ENCODE assay signal across 33 cellular contexts in the genomic region with DNA sequence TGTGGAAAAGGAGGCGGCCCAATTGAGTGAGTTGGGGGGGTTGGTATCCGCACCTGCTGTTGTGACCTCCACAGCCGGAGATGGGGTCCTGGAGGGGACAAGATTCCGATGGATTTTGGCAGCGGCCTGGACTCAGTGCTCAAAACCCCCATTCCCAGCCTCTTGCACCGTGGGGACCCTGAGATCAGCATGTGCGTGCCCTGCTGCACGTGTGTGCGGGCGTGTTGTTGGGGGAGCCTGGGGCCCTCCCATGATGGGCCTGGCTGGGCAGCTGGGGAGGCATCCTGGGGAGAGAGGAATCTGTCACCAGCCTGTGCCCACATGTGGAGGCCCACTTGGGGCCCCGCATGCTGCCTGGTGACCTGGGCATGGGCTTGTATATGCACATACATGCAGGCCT. TPM values are rescaled to one million over a fixed set of nuclear protein-coding genes. Genes with fewer than 3 reads are reported as not detected.
"Had no signal": no experiment of that assay in that cellular context is flagged by ENCODE, and none has a peak within 500 bp of the region (broad histone marks: within the 10 kb centered on the region; RNA-seq: fewer than 3 reads in every experiment).

No MANE protein-coding gene starts in this region.

- H3K9me3 Mint-ChIP-seq: naive thymus-derived CD8-positive, alpha-beta T cell; stimulated activated effector memory CD8-positive, alpha-beta T cell treated with anti-CD3 and anti-CD28 coated beads, Interleukin-12 subunit alpha, Interleukin-12 subunit beta, amount 100 ng/mL, for 72 hours had no signal

- H3K27ac Mint-ChIP-seq: naive thymus-derived CD8-positive, alpha-beta T cell; stimulated activated effector memory CD8-positive, alpha-beta T cell treated with anti-CD3 and anti-CD28 coated beads, Interleukin-12 subunit alpha, Interleukin-12 subunit beta, amount 100 ng/mL, for 72 hours had no signal

- H3K9me3 ChIP-seq: gastrocnemius medialis, left lung, prostate gland, right atrium auricular region, sigmoid colon, stomach, thyroid gland, vagina had no signal

- DNase-seq: dorsolateral prefrontal cortex; effector CD4-positive, alpha-beta T cell; foreskin fibroblast; gastrocnemius medialis; head of caudate nucleus; left cardiac atrium; mesenchymal stem cell; midbrain; naive thymus-derived CD8-positive, alpha-beta T cell; nucleus accumbens; sigmoid colon; stimulated activated CD4-positive, alpha-beta T cell treated with anti-CD3 and anti-CD28 coated beads, Interleukin-2, amount 100 ng/mL, for 24 hours; stimulated activated CD4-positive, alpha-beta T cell treated with anti-CD3 and anti-CD28 coated beads, Interleukin-4, amount 100 ng/mL, for 24 hours; stimulated activated naive CD4-positive, alpha-beta T cell treated with Interleukin-2 at 50 U/mL for 16 hours; stomach; thyroid gland; trophoblast cell had no signal

- H3K27me3 ChIP-seq: gastrocnemius medialis, right atrium auricular region, vagina had no signal

- H3K4me3 Mint-ChIP-seq: naive thymus-derived CD8-positive, alpha-beta T cell; stimulated activated effector memory CD8-positive, alpha-beta T cell treated with anti-CD3 and anti-CD28 coated beads, Interleukin-12 subunit alpha, Interleukin-12 subunit beta, amount 100 ng/mL, for 72 hours had no signal

- H3K36me3 ChIP-seq: gastrocnemius medialis, left lung, prostate gland, right atrium auricular region, sigmoid colon, stomach, thyroid gland, vagina had no signal

- H3K4me3 ChIP-seq: dorsolateral prefrontal cortex, gastrocnemius medialis, left lung, prostate gland, right atrium auricular region, sigmoid colon, stomach, thyroid gland, vagina had no signal

- H3K4me1 ChIP-seq: prostate gland had no signal

- H3K27ac ChIP-seq: epithelial cell of prostate, gastrocnemius medialis, left lung, prostate gland, right atrium auricular region, sigmoid colon, stomach, thyroid gland, vagina had no signal

- H3K36me3 Mint-ChIP-seq: naive thymus-derived CD8-positive, alpha-beta T cell; stimulated activated effector memory CD8-positive, alpha-beta T cell treated with anti-CD3 and anti-CD28 coated beads, Interleukin-12 subunit alpha, Interleukin-12 subunit beta, amount 100 ng/mL, for 72 hours had no signal

RNA-seq across cellular contexts. Expression of gene CNTFR, which starts 14.9 kb away (rescaled TPM):
- total RNA-seq: esophagus mucosa; glomerular endothelial cell; lung microvascular endothelial cell; naive thymus-derived CD8-positive, alpha-beta T cell; osteocyte had no signal
- polyA plus RNA-seq: naive thymus-derived CD8-positive, alpha-beta T cell had no signal

RNA-seq across cellular contexts. Expression of gene ENHO, which starts 51.8 kb away (rescaled TPM):
- total RNA-seq: glomerular endothelial cell, lung microvascular endothelial cell, thyroid gland, vagina had no signal
- polyA plus RNA-seq: keratinocyte had no signal

RNA-seq across cellular contexts. Expression of gene ARID3C, which starts 54.2 kb away (rescaled TPM):
- total RNA-seq: esophagus mucosa, gastrocnemius medialis, left cardiac atrium, left lung, myocyte, osteocyte, right atrium auricular region, sigmoid colon, skeletal muscle tissue, stomach, subcutaneous adipose tissue, temporal lobe, thyroid gland, ureter, vagina had no signal
- polyA plus RNA-seq: keratinocyte; naive thymus-derived CD8-positive, alpha-beta T cell; stomach had no signal
